19 cellular contexts compared by ENCODE assay signal in the genomic region with DNA sequence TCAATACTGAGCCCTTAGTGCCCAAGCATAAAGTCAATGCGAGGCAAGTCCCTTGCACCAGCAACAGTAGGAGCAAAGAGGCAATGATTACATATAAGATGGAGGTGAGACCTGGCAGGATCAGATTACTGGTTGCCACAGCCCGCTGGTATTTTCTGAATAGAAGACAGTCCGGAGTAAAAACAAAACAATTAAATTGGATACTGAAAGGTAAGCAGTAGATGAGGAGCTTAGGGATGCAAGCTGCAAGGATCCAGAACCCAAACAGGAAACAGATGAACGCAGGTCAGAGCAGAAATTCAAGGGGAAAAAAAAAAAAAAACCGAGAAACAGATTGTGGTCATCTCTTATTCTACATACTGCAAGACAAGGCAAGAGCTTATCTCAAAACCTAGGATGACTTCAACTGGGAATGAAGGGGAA.
A peak's percentile ranks its signal among the peaks of the same experiment; 100 is the strongest.
DNase-seq lines count a peak whose midpoint lies in the region; ATAC-seq, FAIRE-seq and TF ChIP-seq lines count a peak whose summit lies in the region.
"Had no signal": no experiment of that assay in that cellular context is flagged by ENCODE, and none has a peak within 500 bp of the region (broad histone marks: within the 10 kb centered on the region; RNA-seq: fewer than 3 reads in every experiment).

No MANE protein-coding gene starts in this region.

- no peak for FAIRE-seq in K562 (lab: Jason Lieb, UNC)

- no peaks in the 10 kb centered on the region for H3K9me3 Mint-ChIP-seq in activated CD4-positive, alpha-beta T cell treated with anti-CD3 and anti-CD28 coated beads for 36 hours (ENCODE audit: low read depth)
- H3K9me3 Mint-ChIP-seq in activated CD4-positive, alpha-beta T cell treated with anti-CD3 and anti-CD28 coated beads, Interleukin-2, amount 10 ng/mL, durations not matched to agents 7 days and 5 days: no peaks in the 10 kb centered on the region
- H3K9me3 Mint-ChIP-seq: activated naive CD8-positive, alpha-beta T cell treated with anti-CD3 and anti-CD28 coated beads, Interleukin-2, amount 10 ng/mL, durations not matched to agents 7 days and 5 days had no signal

- H3K27ac ChIP-seq in K562 (ENCODE audit: extremely low read depth, low read depth, low read length) (no peak overlapping the region), trophoblast cell (ENCODE audit: low read depth, low read length) (no peak overlapping the region), spleen (no peak overlapping the region)
- H3K27ac ChIP-seq: prostate gland, stomach, uterus had no signal

- intact Hi-C loops in activated CD4-positive, alpha-beta T cell treated with anti-CD3 and anti-CD28 coated beads for 36 hours (cut with DNase I, micrococcal nuclease): no loop called here
- intact Hi-C loops in K562 (cut with micrococcal nuclease) (no loop called here), spleen (cut with DNase I; ENCODE audit: low total_unique reads) (no loop called here)

- H3K9me3 ChIP-seq in K562 (replicated peaks; ENCODE audit: control insufficient read depth, insufficient read depth, low read depth, low read length) (no peaks in the 10 kb centered on the region), trophoblast cell (ENCODE audit: insufficient read depth, low read depth, low read length) (no peaks in the 10 kb centered on the region), spleen (no peaks in the 10 kb centered on the region)
- H3K9me3 ChIP-seq: prostate gland, stomach, uterus had no signal

- H3K36me3 ChIP-seq in K562 (ENCODE audit: control insufficient read depth, insufficient read depth, low read length) (no peaks in the 10 kb centered on the region), trophoblast cell (ENCODE audit: control insufficient read depth in 1 of 2, insufficient read depth in 2 of 2, low read length in 2 of 2) (no peaks in the 10 kb centered on the region), spleen (no peaks in the 10 kb centered on the region)
- H3K36me3 ChIP-seq: prostate gland, stomach, uterus had no signal

- H3K4me1 ChIP-seq in K562 (replicated peaks in 1 of 2; ENCODE audit: control insufficient read depth in 2 of 2, insufficient read depth in 2 of 2, low read length in 2 of 2) (peaks cover 7 to 39% of the 10 kb centered on the region in 2 experiments; a peak in 4 of 5 replicates), trophoblast cell (ENCODE audit: control insufficient read depth in 1 of 2, insufficient read depth in 2 of 2, low read length in 2 of 2) (peaks cover 5 to 7% of the 10 kb centered on the region in 2 experiments), spleen (peaks cover 17 to 99% (median 56%) of the 10 kb centered on the region in 6 donors)

- no peak for TF ChIP-seq EP300 in K562 (IDR thresholded peaks at IDR 0.05; ENCODE audit: low read length)

- no peak overlapping the region for H2BK120ac ChIP-seq in trophoblast cell (ENCODE audit: insufficient read depth, low read length, poor library complexity)

- no peaks in the 10 kb centered on the region for H3K27me3 Mint-ChIP-seq in activated CD4-positive, alpha-beta T cell treated with anti-CD3 and anti-CD28 coated beads for 36 hours
- no peaks in the 10 kb centered on the region for H3K27me3 Mint-ChIP-seq in activated CD4-positive, alpha-beta T cell treated with anti-CD3 and anti-CD28 coated beads, Interleukin-2, amount 10 ng/mL, durations not matched to agents 7 days and 5 days
- H3K27me3 Mint-ChIP-seq: activated naive CD8-positive, alpha-beta T cell treated with anti-CD3 and anti-CD28 coated beads, Interleukin-2, amount 10 ng/mL, durations not matched to agents 7 days and 5 days had no signal

- no peak for DNase-seq in activated CD4-positive, alpha-beta T cell treated with anti-CD3 and anti-CD28 coated beads for 36 hours
- DNase-seq in activated CD4-positive, alpha-beta T cell treated with anti-CD3 and anti-CD28 coated beads for 1 hour: no peak
- DNase-seq in NCI-H2107 treated with DMSO at 0.1 percent for 48 hours (lab: John Stamatoyannopoulos, UW; ENCODE audit: unreplicated experiment) (peak; percentile 93), K562 (ENCODE audit: extremely low read depth in 1 of 4, low spot score in 3 of 4) (no peak), trophoblast cell (no peak), spleen (no peak), NCI-H2227 treated with DMSO at 0.1 percent for 48 hours (lab: John Stamatoyannopoulos, UW) (no peak)
- no peak for DNase-seq in activated CD4-positive, alpha-beta T cell treated with anti-CD3 and anti-CD28 coated beads, Interleukin-2, amount 10 ng/mL, durations not matched to agents 7 days and 5 days
- DNase-seq: activated CD4-positive, alpha-beta T cell treated with anti-CD3 and anti-CD28 coated beads for 48 hours; activated naive CD8-positive, alpha-beta T cell treated with anti-CD3 and anti-CD28 coated beads, Interleukin-2, amount 10 ng/mL, durations not matched to agents 7 days and 5 days; activated T-cell treated with anti-CD3 and anti-CD28 coated beads, Interleukin-2, amount 50 U/mL, for 1 hour; caudate nucleus; IMR-90; NCI-H774; RPMI8226; stomach; T-helper 1 cell; uterus had no signal

- H3K4me3 ChIP-seq in K562 (no peak overlapping the region), trophoblast cell (ENCODE audit: low read depth, low read length) (no peak overlapping the region), spleen (no peak overlapping the region)
- H3K4me3 ChIP-seq: prostate gland, stomach, uterus had no signal

- H2AFZ ChIP-seq in K562 (ENCODE audit: low read depth, low read length): no peak overlapping the region
- no peak overlapping the region for H2AFZ ChIP-seq in trophoblast cell (ENCODE audit: insufficient read depth, low read length, poor library complexity)

- H3K23ac ChIP-seq in trophoblast cell (ENCODE audit: low read length): no peak overlapping the region

- POLR2A ChIA-PET in activated CD4-positive, alpha-beta T cell treated with anti-CD3 and anti-CD28 coated beads for 36 hours (lab: Charles Lee): no interaction called here
- POLR2A ChIA-PET in K562 (lab: Yijun Ruan, JAX): interaction anchor here (0.7 to 1.0 kb wide), 3 partner anchors 16 to 42 kb away, joined by 3 read pairs; no protein-coding TSS in a partner anchor
- POLR2A ChIA-PET in activated CD4-positive, alpha-beta T cell treated with anti-CD3 and anti-CD28 coated beads, Interleukin-2, amount 10 ng/mL, durations not matched to agents 7 days and 5 days (lab: Charles Lee): no interaction called here

- no peak for TF ChIP-seq RAD21 in K562 (CRISPR knock-in tag; conservative IDR thresholded peaks at IDR 0.05 in 1 of 2, IDR thresholded peaks at IDR 0.05 in 1 of 2)

- H4K91ac ChIP-seq in trophoblast cell (ENCODE audit: low read depth, low read length): no peak overlapping the region

- peaks cover 53% of the 10 kb centered on the region for H3K4me1 Mint-ChIP-seq in activated CD4-positive, alpha-beta T cell treated with anti-CD3 and anti-CD28 coated beads for 36 hours
- peaks cover 21% of the 10 kb centered on the region for H3K4me1 Mint-ChIP-seq in activated CD4-positive, alpha-beta T cell treated with anti-CD3 and anti-CD28 coated beads, Interleukin-2, amount 10 ng/mL, durations not matched to agents 7 days and 5 days

- BruUV-seq in K562 (replicated peaks; lab: Mats Ljungman, UMichigan): no TSS peak

- H3K79me1 ChIP-seq in trophoblast cell (ENCODE audit: low read length): peaks cover 2% of the 10 kb centered on the region

- peak overlapping the region; percentile 58 for H3K4ac ChIP-seq in trophoblast cell (ENCODE audit: low read depth, low read length)

- no peak overlapping the region for H2BK5ac ChIP-seq in trophoblast cell (ENCODE audit: low read depth, low read length, poor library complexity)

- CTCF ChIA-PET in activated CD4-positive, alpha-beta T cell treated with anti-CD3 and anti-CD28 coated beads for 36 hours (lab: Charles Lee): no interaction called here
- CTCF ChIA-PET in K562 (lab: Yijun Ruan, JAX; ENCODE audit: low intra/inter-chr PET ratio): no interaction called here
- CTCF ChIA-PET in activated CD4-positive, alpha-beta T cell treated with anti-CD3 and anti-CD28 coated beads, Interleukin-2, amount 10 ng/mL, durations not matched to agents 7 days and 5 days (lab: Charles Lee): interaction anchor here (0.6 to 1.1 kb wide), 3 partner anchors 14 to 218 kb away, joined by 3 to 5 read pairs (median 5); no protein-coding TSS in a partner anchor

- H3K36me3 Mint-ChIP-seq in activated CD4-positive, alpha-beta T cell treated with anti-CD3 and anti-CD28 coated beads for 36 hours (ENCODE audit: low read depth): no peaks in the 10 kb centered on the region
- H3K36me3 Mint-ChIP-seq in activated CD4-positive, alpha-beta T cell treated with anti-CD3 and anti-CD28 coated beads, Interleukin-2, amount 10 ng/mL, durations not matched to agents 7 days and 5 days (ENCODE audit: low read depth): no peaks in the 10 kb centered on the region
- H3K36me3 Mint-ChIP-seq: activated naive CD8-positive, alpha-beta T cell treated with anti-CD3 and anti-CD28 coated beads, Interleukin-2, amount 10 ng/mL, durations not matched to agents 7 days and 5 days had no signal

- H2BK12ac ChIP-seq in trophoblast cell (ENCODE audit: low read length): no peak overlapping the region

- no peak overlapping the region for H4K8ac ChIP-seq in trophoblast cell (ENCODE audit: low read depth, low read length)

- TF ChIP-seq POLR2A in K562 (conservative IDR thresholded peaks at IDR 0.05): no peak
- TF ChIP-seq POLR2A in spleen (IDR thresholded peaks at IDR 0.05): no peak

- H2AK5ac ChIP-seq in trophoblast cell (ENCODE audit: low read length): no peak overlapping the region

- in situ Hi-C loops in K562 (cut with MboI): no loop called here

- H3K4me3 Mint-ChIP-seq in activated CD4-positive, alpha-beta T cell treated with anti-CD3 and anti-CD28 coated beads for 36 hours: no peak overlapping the region
- H3K4me3 Mint-ChIP-seq in activated CD4-positive, alpha-beta T cell treated with anti-CD3 and anti-CD28 coated beads, Interleukin-2, amount 10 ng/mL, durations not matched to agents 7 days and 5 days: no peak overlapping the region
- H3K4me3 Mint-ChIP-seq: activated naive CD8-positive, alpha-beta T cell treated with anti-CD3 and anti-CD28 coated beads, Interleukin-2, amount 10 ng/mL, durations not matched to agents 7 days and 5 days had no signal

- no peak overlapping the region for H4K12ac ChIP-seq in trophoblast cell (ENCODE audit: low read depth, low read length)

- H3K79me2 ChIP-seq in K562 (ENCODE audit: control insufficient read depth, insufficient read depth, low read length) (peaks cover 100% of the 10 kb centered on the region), trophoblast cell (ENCODE audit: control insufficient read depth, insufficient read depth, low read length, poor library complexity) (peaks cover 4% of the 10 kb centered on the region)

- ATAC-seq in activated CD4-positive, alpha-beta T cell treated with anti-CD3 and anti-CD28 coated beads for 36 hours: no peak
- ATAC-seq in K562: peak; percentile 15; the same call in 2 of the 3 replicates

- H3K27ac Mint-ChIP-seq in activated CD4-positive, alpha-beta T cell treated with anti-CD3 and anti-CD28 coated beads for 36 hours: peak overlapping the region; percentile 8
- no peak overlapping the region for H3K27ac Mint-ChIP-seq in activated CD4-positive, alpha-beta T cell treated with anti-CD3 and anti-CD28 coated beads, Interleukin-2, amount 10 ng/mL, durations not matched to agents 7 days and 5 days
- H3K27ac Mint-ChIP-seq: activated naive CD8-positive, alpha-beta T cell treated with anti-CD3 and anti-CD28 coated beads, Interleukin-2, amount 10 ng/mL, durations not matched to agents 7 days and 5 days had no signal

- H4K20me1 ChIP-seq in K562 (replicated peaks; ENCODE audit: control insufficient read depth, insufficient read depth, low read length): no peaks in the 10 kb centered on the region; the same call in 1 of the 2 replicates

- H3K9ac ChIP-seq in K562 (ENCODE audit: insufficient read depth in 1 of 2, low read depth in 2 of 2, low read length in 2 of 2) (no peak overlapping the region), trophoblast cell (ENCODE audit: low read length) (no peak overlapping the region)

- H3K4me2 ChIP-seq in K562 (ENCODE audit: insufficient read depth, low read length) (no peak overlapping the region), trophoblast cell (ENCODE audit: low read length) (no peak overlapping the region)

- WGBS in K562 (ENCODE audit: insufficient coverage, low coverage, missing lambda C conversion rate): 8% methylated on average over 5 of the region's 5 CpGs
- WGBS in trophoblast cell (ENCODE audit: extremely low coverage, insufficient coverage, insufficient read length): no CpG with 5 or more reads among the region's 5 CpGs
- WGBS in spleen, 5 donors: 49 to 57% (median 56%) methylated on average over 5 of the region's 5 CpGs

- no peak overlapping the region for H3K18ac ChIP-seq in trophoblast cell (ENCODE audit: low read length)

- H3K14ac ChIP-seq in trophoblast cell (ENCODE audit: low read length): no peak overlapping the region

- H3K27me3 ChIP-seq in K562 (ENCODE audit: control insufficient read depth in 2 of 2, insufficient read depth in 2 of 2, low read length in 2 of 2) (no peaks in the 10 kb centered on the region), trophoblast cell (ENCODE audit: insufficient read depth, low read length) (no peaks in the 10 kb centered on the region), spleen (replicated peaks in 1 of 7) (no peaks in the 10 kb centered on the region)
- H3K27me3 ChIP-seq: stomach, uterus had no signal

- no peaks in the 10 kb centered on the region for H3K9me1 ChIP-seq in K562 (ENCODE audit: control insufficient read depth, insufficient read depth, low read length)

- TF ChIP-seq CTCF in K562 (IDR thresholded peaks at IDR 0.05 in 2 of 3, conservative IDR thresholded peaks at IDR 0.05 in 1 of 3; ENCODE audit: insufficient read depth in 2 of 3, low read depth in 1 of 3, low read length in 3 of 3) (no peak), spleen (IDR thresholded peaks at IDR 0.05 in 8 of 11, conservative IDR thresholded peaks at IDR 0.05 in 3 of 11) (no peak)
